In the genomic region with DNA sequence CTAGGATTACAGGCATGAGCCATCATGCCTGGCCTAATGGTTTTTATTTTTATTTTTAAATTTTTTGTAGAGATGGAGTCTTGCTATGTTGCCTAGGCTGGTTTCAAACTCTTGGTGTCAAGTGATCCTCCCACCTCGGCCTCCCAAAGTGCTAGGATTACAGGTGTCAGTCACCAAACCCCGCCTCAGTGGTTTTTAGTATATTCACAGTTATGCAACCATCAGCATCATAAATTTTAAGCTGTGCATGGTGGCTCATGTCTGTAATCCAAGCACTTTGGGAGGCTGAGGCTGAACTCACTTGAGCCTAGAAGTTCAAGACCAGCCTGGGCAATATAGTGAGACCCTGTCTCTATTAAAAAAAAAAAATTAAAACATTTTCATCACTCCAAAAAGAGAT, we compare ENCODE assay signal across 2 cellular contexts.
TF ChIP-seq lines count a peak whose summit lies in the region.

No MANE protein-coding gene starts in this region.

TF ChIP-seq in HepG2, 621 proteins besides CTCF, POLR2A, EP300 and RAD21:
- TF ChIP-seq SALL2 (CRISPR knock-in tag; IDR thresholded peaks at IDR 0.05): no peak
- TF ChIP-seq ATF5 (CRISPR knock-in tag; IDR thresholded peaks at IDR 0.05; ENCODE audit: low read depth): no peak
- TF ChIP-seq, protein P1, sequence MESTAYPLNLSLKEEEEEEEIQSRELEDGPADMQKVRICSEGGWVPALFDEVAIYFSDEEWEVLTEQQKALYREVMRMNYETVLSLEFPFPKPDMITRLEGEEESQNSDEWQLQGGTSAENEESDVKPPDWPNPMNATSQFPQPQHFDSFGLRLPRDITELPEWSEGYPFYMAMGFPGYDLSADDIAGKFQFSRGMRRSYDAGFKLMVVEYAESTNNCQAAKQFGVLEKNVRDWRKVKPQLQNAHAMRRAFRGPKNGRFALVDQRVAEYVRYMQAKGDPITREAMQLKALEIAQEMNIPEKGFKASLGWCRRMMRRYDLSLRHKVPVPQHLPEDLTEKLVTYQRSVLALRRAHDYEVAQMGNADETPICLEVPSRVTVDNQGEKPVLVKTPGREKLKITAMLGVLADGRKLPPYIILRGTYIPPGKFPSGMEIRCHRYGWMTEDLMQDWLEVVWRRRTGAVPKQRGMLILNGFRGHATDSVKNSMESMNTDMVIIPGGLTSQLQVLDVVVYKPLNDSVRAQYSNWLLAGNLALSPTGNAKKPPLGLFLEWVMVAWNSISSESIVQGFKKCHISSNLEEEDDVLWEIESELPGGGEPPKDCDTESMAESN (CRISPR knock-in tag; conservative IDR thresholded peaks at IDR 0.05): no peak
- TF ChIP-seq GABPB1 (CRISPR knock-in tag; IDR thresholded peaks at IDR 0.05): no peak
TF ChIP-seq in HepG2: peak in this region for 0.

TF ChIP-seq in SK-N-SH, 30 proteins besides CTCF, POLR2A, EP300 and RAD21:
- TF ChIP-seq RCOR1 (IDR thresholded peaks at IDR 0.05; ENCODE audit: low read length) (no peak), GABPA (IDR thresholded peaks at IDR 0.05; ENCODE audit: low read depth) (no peak)
